Comparison of ENCODE assay signal across 18 cellular contexts in genomic region chr11:133509924-133510697, GRCh38. TPM values are rescaled to one million over a fixed set of nuclear protein-coding genes. Genes with fewer than 3 reads are reported as not detected.
DNase-seq lines count a peak whose midpoint lies in the region; ATAC-seq and TF ChIP-seq lines count a peak whose summit lies in the region.
"Had no signal": no experiment of that assay in that cellular context is flagged by ENCODE, and none has a peak within 500 bp of the region (broad histone marks: within the 10 kb centered on the region; RNA-seq: fewer than 3 reads in every experiment).

No MANE protein-coding gene starts in this region.

- no peak overlapping the region for H3K4ac ChIP-seq in H9 (ENCODE audit: low read depth, low read length)

- H2BK15ac ChIP-seq in H9 (ENCODE audit: low read depth, low read length) = no peak overlapping the region

- no peaks in the 10 kb centered on the region for H3K9me3 ChIP-seq in H9 (ENCODE audit: control insufficient read depth, low read depth, low read length)
- no peaks in the 10 kb centered on the region for H3K9me3 ChIP-seq in endodermal cell (ENCODE audit: control insufficient read depth, low read length)
- H3K9me3 ChIP-seq: BLaER1 treated with 17β-estradiol and CSF1 and Interleukin-3, amounts not matched to agents 10 nM and 100 nM had no signal

- H2BK120ac ChIP-seq in H9 (ENCODE audit: low read depth, low read length, poor library complexity, severe bottlenecking) = no peak overlapping the region

- H4K8ac ChIP-seq in H9 (replicated peaks; ENCODE audit: insufficient read length, low read depth, low read length) = no peak overlapping the region

- H2BK5ac ChIP-seq in H9 (ENCODE audit: insufficient read length, low read length) = no peak overlapping the region

- TF ChIP-seq CTCF in H9 (conservative IDR thresholded peaks at IDR 0.05) (no peak), brain (conservative IDR thresholded peaks at IDR 0.05) (no peak), osteocyte (IDR thresholded peaks at IDR 0.05) (no peak), endodermal cell (conservative IDR thresholded peaks at IDR 0.05) (no peak)

- H3K4me3 Mint-ChIP-seq in H9 = peak overlapping the region in 1 of 2 experiments; percentile 1; a peak in 1 of 5 replicates
- H3K4me3 Mint-ChIP-seq in brain = no peak overlapping the region
- no peak overlapping the region for H3K4me3 Mint-ChIP-seq in osteocyte (ENCODE audit: unreplicated experiment)
- no peak overlapping the region for H3K4me3 Mint-ChIP-seq in endodermal cell
- no peak overlapping the region for H3K4me3 Mint-ChIP-seq in naive thymus-derived CD8-positive, alpha-beta T cell
- H3K4me3 Mint-ChIP-seq: CD4-positive, CD25-positive, alpha-beta regulatory T cell; IgD-negative memory B cell had no signal

- no peak overlapping the region for H2AFZ ChIP-seq in H9 (ENCODE audit: low read length)

- DNase-seq in H9 (peak; percentile 67), iPS-NIHi11 (ENCODE audit: low spot score) (peak; percentile 50), osteocyte (ENCODE audit: extremely low spot score, unreplicated experiment) (peak; percentile 36), endodermal cell (no peak), HuH-7.5 (ENCODE audit: low spot score) (no peak)
- DNase-seq in activated CD4-positive, alpha-beta T cell treated with anti-CD3 and anti-CD28 coated beads for 1 hour = no peak
- no peak for DNase-seq in naive thymus-derived CD8-positive, alpha-beta T cell
- DNase-seq: ACHN; CD4-positive, CD25-positive, alpha-beta regulatory T cell; DMS 273 treated with DMSO at 0.1 percent for 48 hours; GOT3 had no signal

- H3K4me2 ChIP-seq in H9 (ENCODE audit: insufficient read depth, insufficient read length, low read length) = peak overlapping the region; percentile 28
- H3K4me2 ChIP-seq: BLaER1 treated with 17β-estradiol and CSF1 and Interleukin-3, amounts not matched to agents 10 nM and 100 nM had no signal

- H3K4me1 ChIP-seq in H9 (ENCODE audit: insufficient read depth, low read length) (peaks cover 33% of the 10 kb centered on the region), endodermal cell (ENCODE audit: control insufficient read depth, insufficient read depth, low read length) (no peaks in the 10 kb centered on the region)

- no peak overlapping the region for H2BK20ac ChIP-seq in H9 (ENCODE audit: low read depth, low read length, poor library complexity, severe bottlenecking)

- no peak overlapping the region for H3K56ac ChIP-seq in H9 (ENCODE audit: insufficient read length, low read depth, low read length)

- no peak overlapping the region for H3K23ac ChIP-seq in H9 (ENCODE audit: insufficient read length, low read depth, low read length)

- no peak overlapping the region for H2BK12ac ChIP-seq in H9 (ENCODE audit: insufficient read length, low read depth, low read length)

- no peak overlapping the region for H4K5ac ChIP-seq in H9 (ENCODE audit: insufficient read length, low read depth, low read length)

- H3K79me1 ChIP-seq in H9 (ENCODE audit: insufficient read depth, low read depth, low read length, poor library complexity, severe bottlenecking) = no peaks in the 10 kb centered on the region

- POLR2A ChIA-PET in naive thymus-derived CD8-positive, alpha-beta T cell (lab: Charles Lee) = no interaction called here

- WGBS in H9 (ENCODE audit: extremely low coverage, insufficient read length, low lambda C conversion rate) = no CpG with 5 or more reads among the region's 3 CpGs
- WGBS in endodermal cell (ENCODE audit: insufficient coverage in 1 of 2, insufficient read length in 1 of 2), 2 experiments = 71 to 100% methylated on average over 1 to 3 of the region's 3 CpGs

- H3K14ac ChIP-seq in H9 (ENCODE audit: insufficient read depth, low read length) = no peak overlapping the region; the same call in 1 of the 2 replicates

- H3K18ac ChIP-seq in H9 (ENCODE audit: insufficient read length, low read depth, low read length) = no peak overlapping the region

- H3K4me1 Mint-ChIP-seq in H9 = peaks cover 55 to 72% of the 10 kb centered on the region in 2 experiments
- peaks cover 49% of the 10 kb centered on the region for H3K4me1 Mint-ChIP-seq in brain
- no peaks in the 10 kb centered on the region for H3K4me1 Mint-ChIP-seq in osteocyte (ENCODE audit: unreplicated experiment)
- H3K4me1 Mint-ChIP-seq in endodermal cell = peaks cover 11% of the 10 kb centered on the region
- H3K4me1 Mint-ChIP-seq in naive thymus-derived CD8-positive, alpha-beta T cell = no peaks in the 10 kb centered on the region
- H3K4me1 Mint-ChIP-seq: CD4-positive, CD25-positive, alpha-beta regulatory T cell had no signal

- no peak overlapping the region for H2AK5ac ChIP-seq in H9 (ENCODE audit: insufficient read length, low read length)

- ATAC-seq in naive thymus-derived CD8-positive, alpha-beta T cell = no peak
- ATAC-seq: HCT116 had no signal

- no peaks in the 10 kb centered on the region for H3K36me3 ChIP-seq in endodermal cell (ENCODE audit: control insufficient read depth, insufficient read depth, low read length)
- H3K36me3 ChIP-seq: BLaER1 treated with 17β-estradiol and CSF1 and Interleukin-3, amounts not matched to agents 10 nM and 100 nM had no signal

- no peaks in the 10 kb centered on the region; a peak in 1 of 5 replicates for H3K9me3 Mint-ChIP-seq in H9
- H3K9me3 Mint-ChIP-seq in brain = peaks cover 0 to 9% (median 0%) of the 10 kb centered on the region in 5 experiments
- peaks cover 11% of the 10 kb centered on the region for H3K9me3 Mint-ChIP-seq in osteocyte (ENCODE audit: unreplicated experiment)
- H3K9me3 Mint-ChIP-seq in endodermal cell = no peaks in the 10 kb centered on the region
- peaks cover 0 to 17% (median 2%) of the 10 kb centered on the region in 9 donors for H3K9me3 Mint-ChIP-seq in naive thymus-derived CD8-positive, alpha-beta T cell

- H3K27ac Mint-ChIP-seq in H9 (peak overlapping the region in 2 of 3 experiments; percentile 14 to 74; a peak in 3 of 7 replicates), brain (peak overlapping the region in 3 of 5 experiments; percentile 10 to 65 (median 13)), osteocyte (ENCODE audit: unreplicated experiment) (no peak overlapping the region), endodermal cell (no peak overlapping the region)
- H3K27ac Mint-ChIP-seq in naive thymus-derived CD8-positive, alpha-beta T cell = no peak overlapping the region
- H3K27ac Mint-ChIP-seq: CD4-positive, CD25-positive, alpha-beta regulatory T cell; IgD-negative memory B cell had no signal

- H3K79me2 ChIP-seq in H9 (ENCODE audit: insufficient read depth, low read length) = no peaks in the 10 kb centered on the region

- no peak overlapping the region for H3K9ac ChIP-seq in H9 (ENCODE audit: extremely low read depth, insufficient read length, low read length)
- no peak overlapping the region for H3K9ac ChIP-seq in endodermal cell (ENCODE audit: extremely low read depth, low read length, poor library complexity, severe bottlenecking)
- H3K9ac ChIP-seq: BLaER1 treated with 17β-estradiol and CSF1 and Interleukin-3, amounts not matched to agents 10 nM and 100 nM had no signal

- no peak overlapping the region for H3K4me3 ChIP-seq in endodermal cell (ENCODE audit: low read length)
- H3K4me3 ChIP-seq: BLaER1 treated with 17β-estradiol and CSF1 and Interleukin-3, amounts not matched to agents 10 nM and 100 nM had no signal

- no peak overlapping the region for H3T11ph ChIP-seq in H9 (ENCODE audit: low read length)

- no peak overlapping the region for H4K91ac ChIP-seq in H9 (ENCODE audit: insufficient read length, low read depth, low read length)

- H3K27ac ChIP-seq in H9 (ENCODE audit: insufficient read length, low read depth, low read length) (no peak overlapping the region), endodermal cell (ENCODE audit: low read depth, low read length) (no peak overlapping the region)
- H3K27ac ChIP-seq: BLaER1 treated with 17β-estradiol and CSF1 and Interleukin-3, amounts not matched to agents 10 nM and 100 nM; HL-60 had no signal

- H3K27me3 Mint-ChIP-seq in H9 (ENCODE audit: low read depth) (peaks cover 35% of the 10 kb centered on the region), brain (peaks cover 16% of the 10 kb centered on the region), osteocyte (ENCODE audit: unreplicated experiment) (no peaks in the 10 kb centered on the region), endodermal cell (ENCODE audit: insufficient read depth) (peaks cover 11% of the 10 kb centered on the region)
- peaks cover 0 to 24% (median 2%) of the 10 kb centered on the region in 5 donors for H3K27me3 Mint-ChIP-seq in naive thymus-derived CD8-positive, alpha-beta T cell

- H3K23me2 ChIP-seq in H9 (ENCODE audit: insufficient read length, low read depth, low read length, poor library complexity, severe bottlenecking) = no peaks in the 10 kb centered on the region

- H3K36me3 Mint-ChIP-seq in H9 (ENCODE audit: insufficient read depth in 1 of 3, low read depth in 3 of 3) (no peaks in the 10 kb centered on the region), brain (no peaks in the 10 kb centered on the region), osteocyte (ENCODE audit: unreplicated experiment) (no peaks in the 10 kb centered on the region), endodermal cell (ENCODE audit: low read depth) (no peaks in the 10 kb centered on the region)
- H3K36me3 Mint-ChIP-seq in naive thymus-derived CD8-positive, alpha-beta T cell = no peaks in the 10 kb centered on the region
- H3K36me3 Mint-ChIP-seq: CD4-positive, CD25-positive, alpha-beta regulatory T cell; IgD-negative memory B cell had no signal

- H3K27me3 ChIP-seq in H9 (ENCODE audit: insufficient read depth, low read length) (peaks cover 2% of the 10 kb centered on the region), endodermal cell (ENCODE audit: control insufficient read depth, insufficient read depth, low read length, poor library complexity, severe bottlenecking) (no peaks in the 10 kb centered on the region)
- H3K27me3 ChIP-seq: BLaER1 treated with 17β-estradiol and CSF1 and Interleukin-3, amounts not matched to agents 10 nM and 100 nM had no signal

- H4K20me1 ChIP-seq in H9 (ENCODE audit: control insufficient read depth, insufficient read depth, insufficient read length) = no peaks in the 10 kb centered on the region

RNA-seq across cellular contexts. Expression of gene OPCML, which starts 22.2 kb away (rescaled TPM):
- total RNA-seq in H9 (2021) = 0.46 and 0.94 TPM in 2 replicates
- polyA plus RNA-seq in brain (ENCODE audit: insufficient read depth, low read depth, low replicate concordance) = 5.5 TPM
- 0.11 TPM in 1 of 2 replicates, not detected in the other for total RNA-seq in osteocyte
- total RNA-seq in endodermal cell = under 1 TPM; 0.49 to 0.86 TPM
- polyA plus RNA-seq in endodermal cell (2013, experiment 1 of 2) = 2.0 TPM
- polyA plus RNA-seq in endodermal cell (2013, experiment 2 of 2) = 3.3 TPM
- total RNA-seq in naive thymus-derived CD8-positive, alpha-beta T cell = not detected
- polyA plus RNA-seq in naive thymus-derived CD8-positive, alpha-beta T cell = not detected
- total RNA-seq: A172; CD4-positive, CD25-positive, alpha-beta regulatory T cell; Daoy had no signal
- polyA plus RNA-seq: CD4-positive, CD25-positive, alpha-beta regulatory T cell; IgD-negative memory B cell had no signal

Comparison
In these comparisons a context has a peak if more than half of its experiments do, and no peak if none do; other contexts are left out.
1. DNase-seq: peak in H9 (single experiment), iPS-NIHi11 (single experiment) and osteocyte (single experiment); none in activated CD4-positive, alpha-beta T cell treated with anti-CD3 and anti-CD28 coated beads for 1 hour (single experiment), endodermal cell (single experiment), naive thymus-derived CD8-positive, alpha-beta T cell (0 of 10) and HuH-7.5 (single experiment).
2. H3K27ac Mint-ChIP-seq: peak in H9 (2 of 3) and brain (3 of 5); none in osteocyte (single experiment), endodermal cell (single experiment) and naive thymus-derived CD8-positive, alpha-beta T cell (0 of 10).